ENCODE assay signal across 13 cellular contexts in genomic region chr20:2866236-2866635, GRCh38. TPM values are rescaled to one million over a fixed set of nuclear protein-coding genes. Genes with fewer than 3 reads are reported as not detected.
"Had no signal": no experiment of that assay in that cellular context is flagged by ENCODE, and none has a peak within 500 bp of the region (broad histone marks: within the 10 kb centered on the region; RNA-seq: fewer than 3 reads in every experiment).

No MANE protein-coding gene starts in this region.

- H3K27me3 ChIP-seq: pancreas had no signal

- H3K27ac Mint-ChIP-seq: memory B cell had no signal

- H3K27ac ChIP-seq: coronary artery, pancreas, transverse colon had no signal

- DNase-seq: activated CD4-positive, CD25-positive, alpha-beta regulatory T cell; effector CD4-positive, alpha-beta T cell; foreskin melanocyte; pancreas; retina; transverse colon had no signal

- H3K9me3 ChIP-seq: pancreas, transverse colon had no signal

- ATAC-seq: pancreas had no signal

- H3K9me3 Mint-ChIP-seq: memory B cell had no signal

- H3K4me3 ChIP-seq: coronary artery, pancreas, transverse colon had no signal

- H3K27me3 Mint-ChIP-seq: memory B cell had no signal

- H3K4me3 Mint-ChIP-seq: memory B cell had no signal

RNA-seq across cellular contexts. Expression of gene TMEM239, which starts 50.1 kb away (rescaled TPM):
- total RNA-seq: cardiac septum; mucosa of gallbladder; pancreas; skeletal muscle tissue; subcutaneous adipose tissue; T-helper 2 cell treated with Interferon-gamma antibody and Interleukin-4, amounts not matched to agents 100 ng/mL and 5 ng/mL, for 36 hours; transverse colon had no signal

RNA-seq across cellular contexts. Expression of gene C20orf141, which starts 51.4 kb away (rescaled TPM):
- total RNA-seq: cardiac septum; mucosa of gallbladder; pancreas; skeletal muscle tissue; T-helper 2 cell treated with Interferon-gamma antibody and Interleukin-4, amounts not matched to agents 100 ng/mL and 5 ng/mL, for 36 hours; transverse colon had no signal
